Comparison of ENCODE assay signal across 8 cellular contexts in the genomic region with DNA sequence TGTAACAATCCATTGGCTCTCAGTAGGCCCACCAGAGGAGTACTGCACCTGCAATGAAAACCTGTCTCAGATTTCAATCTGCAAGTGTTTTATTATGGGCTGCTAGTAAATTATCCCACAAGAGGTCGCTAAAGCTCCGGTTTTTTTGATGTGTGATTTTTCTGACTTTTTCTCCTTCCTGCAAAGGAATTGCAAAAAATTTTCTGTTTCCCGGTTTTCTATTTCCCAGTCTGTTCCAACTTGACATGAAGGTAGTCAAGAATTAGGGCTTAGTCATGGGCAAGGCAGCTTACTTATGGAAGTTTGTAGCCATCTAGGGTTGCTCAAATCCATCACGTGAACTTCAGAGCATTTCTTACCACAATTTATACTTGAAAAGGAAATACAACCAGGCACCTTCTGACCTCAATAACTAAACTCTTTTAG. TPM values are rescaled to one million over a fixed set of nuclear protein-coding genes. Genes with fewer than 3 reads are reported as not detected.
DNase-seq lines count a peak whose midpoint lies in the region; ATAC-seq and TF ChIP-seq lines count a peak whose summit lies in the region.

No MANE protein-coding gene starts in this region.

- intact Hi-C loops in colonic mucosa (cut with DNase I) = loop anchor here (5.0 to 10.0 kb wide), 3 partner anchors 369 to 779 kb away; no protein-coding TSS in a partner anchor

- no peak overlapping the region for H3K27ac ChIP-seq in colonic mucosa
- H3K27ac ChIP-seq in mesendoderm (ENCODE audit: low read depth, low read length) = no peak overlapping the region

- POLR2A ChIA-PET in activated CD4-positive, alpha-beta T cell treated with anti-CD3 and anti-CD28 coated beads, Interleukin-2, amount 10 ng/mL, durations not matched to agents 7 days and 5 days (lab: Charles Lee) = interaction anchor here (0.6 kb wide), 1 partner anchor 32 kb away, joined by 3 read pairs; no protein-coding TSS in a partner anchor

- no peak overlapping the region for H3K23ac ChIP-seq in mesendoderm (ENCODE audit: low read length)

- peak; percentile 37 for DNase-seq in activated CD4-positive, alpha-beta T cell treated with anti-CD3 and anti-CD28 coated beads, Interleukin-2, amount 10 ng/mL, durations not matched to agents 7 days and 5 days
- DNase-seq in activated CD4-positive, alpha-beta T cell treated with anti-CD3 and anti-CD28 coated beads, Interleukin-2, amount 50 U/mL, for 4 hours = no peak
- DNase-seq in HS-5 (ENCODE audit: low read depth) (peak; percentile 90), OCI-M1 (lab: John Stamatoyannopoulos, UW) (peak; percentile 78), colonic mucosa (no peak), mesendoderm (peak; percentile 67)

- H3K27me3 Mint-ChIP-seq in activated CD4-positive, alpha-beta T cell treated with anti-CD3 and anti-CD28 coated beads, Interleukin-2, amount 10 ng/mL, durations not matched to agents 7 days and 5 days = no peaks in the 10 kb centered on the region

- no peak overlapping the region for H3K56ac ChIP-seq in mesendoderm (ENCODE audit: low read length)

- H3K36me3 ChIP-seq in colonic mucosa = no peaks in the 10 kb centered on the region
- no peaks in the 10 kb centered on the region for H3K36me3 ChIP-seq in mesendoderm (ENCODE audit: control insufficient read depth, insufficient read depth, low read length)

- H3K4me1 Mint-ChIP-seq in activated CD4-positive, alpha-beta T cell treated with anti-CD3 and anti-CD28 coated beads, Interleukin-2, amount 10 ng/mL, durations not matched to agents 7 days and 5 days = peaks cover 31% of the 10 kb centered on the region

- H3K79me2 ChIP-seq in mesendoderm (ENCODE audit: control insufficient read depth, insufficient read depth, low read length) = no peaks in the 10 kb centered on the region

- CTCF ChIA-PET in activated CD4-positive, alpha-beta T cell treated with anti-CD3 and anti-CD28 coated beads, Interleukin-2, amount 10 ng/mL, durations not matched to agents 7 days and 5 days (lab: Charles Lee) = interaction anchor here (0.8 to 2.0 kb wide), 12 partner anchors 10 to 690 kb away, joined by 3 to 7 read pairs (median 4); no protein-coding TSS in a partner anchor

- H3K4me3 ChIP-seq in colonic mucosa (no peak overlapping the region), mesendoderm (ENCODE audit: low read length) (no peak overlapping the region)

- H3K4me1 ChIP-seq in colonic mucosa (no peaks in the 10 kb centered on the region), mesendoderm (ENCODE audit: control insufficient read depth, low read depth, low read length) (peaks cover 3% of the 10 kb centered on the region)

- no peaks in the 10 kb centered on the region for H3K79me1 ChIP-seq in mesendoderm (ENCODE audit: low read length)

- no peak overlapping the region for H3K4me2 ChIP-seq in mesendoderm (ENCODE audit: low read length)

- H3K27me3 ChIP-seq in colonic mucosa (no peaks in the 10 kb centered on the region), mesendoderm (ENCODE audit: insufficient read depth, low read length, poor library complexity) (no peaks in the 10 kb centered on the region)

- no peak overlapping the region for H2BK120ac ChIP-seq in mesendoderm (ENCODE audit: low read depth, low read length)

- H3K36me3 Mint-ChIP-seq in activated CD4-positive, alpha-beta T cell treated with anti-CD3 and anti-CD28 coated beads, Interleukin-2, amount 10 ng/mL, durations not matched to agents 7 days and 5 days (ENCODE audit: low read depth) = no peaks in the 10 kb centered on the region

- peak overlapping the region; percentile 60 for H3K27ac Mint-ChIP-seq in activated CD4-positive, alpha-beta T cell treated with anti-CD3 and anti-CD28 coated beads, Interleukin-2, amount 10 ng/mL, durations not matched to agents 7 days and 5 days

- no peak overlapping the region for H2BK5ac ChIP-seq in mesendoderm (ENCODE audit: low read length)

- TF ChIP-seq CTCF in colonic mucosa (IDR thresholded peaks at IDR 0.05) = peak; percentile 50

- H3K18ac ChIP-seq in mesendoderm (ENCODE audit: low read length) = no peak overlapping the region

- no peak overlapping the region for H4K5ac ChIP-seq in mesendoderm (ENCODE audit: low read length)

- no peaks in the 10 kb centered on the region for H3K9me3 ChIP-seq in colonic mucosa

- H3K4me3 Mint-ChIP-seq in activated CD4-positive, alpha-beta T cell treated with anti-CD3 and anti-CD28 coated beads, Interleukin-2, amount 10 ng/mL, durations not matched to agents 7 days and 5 days = peak overlapping the region; percentile 37

- H3K9ac ChIP-seq in colonic mucosa (ENCODE audit: low read depth in 2 of 2, low read length in 2 of 2) (no peak overlapping the region), mesendoderm (ENCODE audit: low read length) (no peak overlapping the region)

- no CpG with 5 or more reads among the region's 4 CpGs for WGBS in mesendoderm (ENCODE audit: extremely low coverage, insufficient coverage, low lambda C conversion rate)

- H2BK15ac ChIP-seq in mesendoderm (replicated peaks; ENCODE audit: low read depth) = no peak overlapping the region

- no peak for ATAC-seq in GM18861 (IDR thresholded peaks at IDR 0.05; ENCODE audit: unreplicated experiment)
- no peak for ATAC-seq in GM19463 (IDR thresholded peaks at IDR 0.05; ENCODE audit: unreplicated experiment)

- no peak overlapping the region for H2AK5ac ChIP-seq in mesendoderm (ENCODE audit: low read length)

- H3K4ac ChIP-seq in mesendoderm (ENCODE audit: low read depth, low read length) = no peak overlapping the region

- H4K8ac ChIP-seq in mesendoderm (ENCODE audit: low read depth, low read length) = no peak overlapping the region

- H3K9me3 Mint-ChIP-seq in activated CD4-positive, alpha-beta T cell treated with anti-CD3 and anti-CD28 coated beads, Interleukin-2, amount 10 ng/mL, durations not matched to agents 7 days and 5 days = peaks cover 2% of the 10 kb centered on the region

RNA-seq across cellular contexts. Expression of gene AHI1, which starts 38.5 kb away (rescaled TPM):
- total RNA-seq in activated CD4-positive, alpha-beta T cell treated with anti-CD3 and anti-CD28 coated beads, Interleukin-2, amount 10 ng/mL, durations not matched to agents 7 days and 5 days = 10 to 100 TPM; 10.8 to 14.0 TPM
- total RNA-seq in colonic mucosa = 10 to 100 TPM; 21.0 to 25.5 TPM
- polyA plus RNA-seq in mesendoderm (2013, experiment 1 of 2) = 14.9 TPM
- polyA plus RNA-seq in mesendoderm (2013, experiment 2 of 2) = 13.0 TPM

Comparison
In these comparisons a context has a peak if more than half of its experiments do, and no peak if none do; other contexts are left out.
1. DNase-seq: peak in activated CD4-positive, alpha-beta T cell treated with anti-CD3 and anti-CD28 coated beads, Interleukin-2, amount 10 ng/mL, durations not matched to agents 7 days and 5 days (single experiment), HS-5 (single experiment), OCI-M1 (single experiment) and mesendoderm (single experiment); none in activated CD4-positive, alpha-beta T cell treated with anti-CD3 and anti-CD28 coated beads, Interleukin-2, amount 50 U/mL, for 4 hours (0 of 2) and colonic mucosa (single experiment).